In the genomic region with DNA sequence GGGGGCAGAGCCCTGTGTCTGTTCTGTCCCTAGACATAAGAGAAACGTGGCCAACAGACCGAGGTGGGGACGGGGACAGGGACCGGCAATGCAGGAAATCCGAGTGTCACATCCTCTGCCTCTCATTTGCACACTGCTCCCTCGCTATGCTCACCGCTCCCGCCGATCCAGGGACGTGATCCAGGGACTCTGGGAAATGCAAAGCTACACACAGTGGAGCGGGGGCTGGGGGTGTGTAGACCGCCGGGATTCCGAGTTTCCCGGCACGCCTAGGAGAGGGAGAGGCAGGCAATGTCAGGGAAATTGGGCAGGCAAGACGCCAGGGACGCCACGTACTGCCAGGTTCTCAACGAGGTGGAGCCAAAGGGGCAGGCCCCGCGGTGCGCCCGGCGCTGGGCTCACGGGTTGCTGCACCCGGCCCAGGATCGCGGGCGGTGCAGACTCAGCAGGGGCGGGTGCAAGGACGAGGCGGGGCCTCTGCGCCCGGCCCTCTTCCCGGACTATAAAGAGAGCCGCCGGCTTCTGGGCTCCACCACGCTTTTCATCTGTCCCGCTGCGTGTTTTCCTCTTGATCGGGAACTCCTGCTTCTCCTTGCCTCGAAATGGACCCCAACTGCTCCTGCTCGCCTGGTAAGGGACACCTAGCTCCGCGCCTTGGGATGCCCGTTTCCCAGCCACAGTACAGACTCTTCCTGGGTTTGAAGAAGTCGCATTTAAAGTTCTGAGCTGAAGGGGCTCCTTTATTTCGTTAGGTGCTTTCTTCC, we compare ENCODE assay signal across 8 cellular contexts. TPM values are rescaled to one million over a fixed set of nuclear protein-coding genes. Genes with fewer than 3 reads are reported as not detected.
A peak's percentile ranks its signal among the peaks of the same experiment; 100 is the strongest.
DNase-seq lines count a peak whose midpoint lies in the region; ATAC-seq and TF ChIP-seq lines count a peak whose summit lies in the region.

A gene (plus strand): TSS at position 532 of the 764 bp plus-strand sequence. CDS start 71 bp downstream, at position 603.

- H3K36me3 Mint-ChIP-seq in activated CD4-positive, alpha-beta T cell treated with anti-CD3 and anti-CD28 coated beads for 36 hours (ENCODE audit: low read depth): peaks cover 17% of the 10 kb centered on the region

- peak within 1 kb of the TSS; percentile 69 for H3K4me3 ChIP-seq in choroid plexus epithelial cell (ENCODE audit: low read depth, low read length)

- H3K9me3 Mint-ChIP-seq in activated CD4-positive, alpha-beta T cell treated with anti-CD3 and anti-CD28 coated beads for 36 hours (ENCODE audit: low read depth): no peaks in the 10 kb centered on the region

- H3K4me3 Mint-ChIP-seq in activated CD4-positive, alpha-beta T cell treated with anti-CD3 and anti-CD28 coated beads for 36 hours: peak within 1 kb of the TSS; percentile 89

- H3K4me1 Mint-ChIP-seq in activated CD4-positive, alpha-beta T cell treated with anti-CD3 and anti-CD28 coated beads for 36 hours: peaks cover 22% of the 10 kb centered on the region

- intact Hi-C loops in activated CD4-positive, alpha-beta T cell treated with anti-CD3 and anti-CD28 coated beads for 36 hours (cut with DNase I, micrococcal nuclease): loop anchor here (1.0 to 5.0 kb wide), 13 partner anchors 13 to 325 kb away; a partner anchor contains a TSS
- intact Hi-C loops in left colon (cut with DNase I, micrococcal nuclease): no loop called here

- POLR2A ChIA-PET in activated CD4-positive, alpha-beta T cell treated with anti-CD3 and anti-CD28 coated beads for 36 hours (lab: Charles Lee): interaction anchor here (1.0 to 1.5 kb wide), 6 partner anchors 12 to 74 kb away, joined by 3 to 10 read pairs (median 6); a partner anchor contains a TSS

- TF ChIP-seq CTCF in choroid plexus epithelial cell (conservative IDR thresholded peaks at IDR 0.05; ENCODE audit: low read depth, low read length): no peak

- H3K27ac Mint-ChIP-seq in activated CD4-positive, alpha-beta T cell treated with anti-CD3 and anti-CD28 coated beads for 36 hours: peak within 1 kb of the TSS; percentile 97

- peak; percentile 84 to 85 for DNase-seq in AML-193 (lab: John Stamatoyannopoulos, UW)
- peak; percentile 75 for DNase-seq in NCI-H510A (lab: John Stamatoyannopoulos, UW)
- DNase-seq in activated CD4-positive, alpha-beta T cell treated with anti-CD3 and anti-CD28 coated beads for 36 hours: peak; percentile 96
- peak; percentile 88 for DNase-seq in choroid plexus epithelial cell (ENCODE audit: low read depth)
- peak; percentile 94 for DNase-seq in left colon
- peak; percentile 92 for DNase-seq in stimulated activated CD4-positive, alpha-beta T cell treated with anti-CD3 and anti-CD28 coated beads, Interleukin-1b, Interleukin-23, amount 100 ng/mL, for 48 hours

- H3K27me3 Mint-ChIP-seq in activated CD4-positive, alpha-beta T cell treated with anti-CD3 and anti-CD28 coated beads for 36 hours: no peaks in the 10 kb centered on the region

- CTCF ChIA-PET in activated CD4-positive, alpha-beta T cell treated with anti-CD3 and anti-CD28 coated beads for 36 hours (lab: Charles Lee): interaction anchor here (1.5 to 3.8 kb wide), 4 partner anchors 8 to 76 kb away, joined by 4 to 28 read pairs (median 8); no protein-coding TSS in a partner anchor

- ATAC-seq in GM19043 (IDR thresholded peaks at IDR 0.05; ENCODE audit: low read depth, unreplicated experiment): peak; percentile 97
- peak; percentile 99 for ATAC-seq in HG03354 (IDR thresholded peaks at IDR 0.05; ENCODE audit: poor library complexity, severe bottlenecking, unreplicated experiment)
- peak; percentile 96 for ATAC-seq in activated CD4-positive, alpha-beta T cell treated with anti-CD3 and anti-CD28 coated beads for 36 hours
- ATAC-seq in left colon: peak; percentile 99

RNA-seq across cellular contexts. Expression of the gene that starts here (rescaled TPM):
- 10 to 100 TPM; 46.8 to 59.3 TPM for total RNA-seq in activated CD4-positive, alpha-beta T cell treated with anti-CD3 and anti-CD28 coated beads for 36 hours
- 10 to 100 TPM; 29.5 to 63.4 TPM for total RNA-seq in left colon

Comparison
In these comparisons a context has a peak if more than half of its experiments do, and no peak if none do; other contexts are left out.
1. Peak in every context shown above with its lines: DNase-seq, ATAC-seq and H3K4me3 ChIP-seq.
2. intact Hi-C loops: an anchor here in activated CD4-positive, alpha-beta T cell treated with anti-CD3 and anti-CD28 coated beads for 36 hours (1.0 to 5.0 kb wide); none called in left colon.